8 cellular contexts compared by ENCODE assay signal in the genomic region with DNA sequence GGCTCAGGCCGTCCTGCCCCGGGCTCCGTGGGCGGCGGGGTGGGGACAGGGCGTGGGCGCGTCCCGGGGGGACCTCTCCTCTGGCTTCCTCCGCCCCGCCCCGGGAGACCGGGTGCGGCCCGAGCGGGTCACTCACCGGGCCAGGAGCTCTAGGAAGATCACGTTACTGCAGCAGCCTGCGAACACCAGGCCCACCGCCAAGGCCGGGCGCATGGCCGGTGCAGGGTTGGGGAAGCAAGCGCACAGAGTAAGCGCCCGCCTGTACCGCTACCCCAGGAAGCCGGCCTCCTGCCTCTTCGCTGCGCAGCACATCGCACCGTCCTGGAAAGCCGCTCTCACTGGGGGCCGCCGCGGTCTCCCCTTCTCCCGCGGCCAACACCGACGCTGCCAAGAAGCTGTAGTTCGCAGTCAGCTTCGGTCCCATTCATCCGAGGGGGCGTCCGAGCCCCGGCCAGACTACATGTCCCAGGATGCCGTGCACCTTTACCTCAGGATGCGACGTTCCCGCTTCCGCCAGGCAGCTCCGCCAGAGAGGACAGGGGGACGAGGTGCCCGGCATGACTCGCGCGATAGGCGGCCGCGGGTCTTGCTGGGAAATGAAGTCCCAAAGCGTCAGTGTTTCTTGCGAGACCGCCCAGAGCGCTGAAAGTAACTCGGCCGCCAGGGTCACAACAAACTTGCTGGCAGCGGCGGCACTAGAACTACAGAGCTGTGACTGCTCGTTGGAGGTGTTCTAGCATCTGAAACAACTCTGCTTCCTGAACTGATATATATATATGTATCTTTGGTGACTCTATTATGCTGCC. TPM values are rescaled to one million over a fixed set of nuclear protein-coding genes. Genes with fewer than 3 reads are reported as not detected.
DNase-seq lines count a peak whose midpoint lies in the region; ATAC-seq, FAIRE-seq and TF ChIP-seq lines count a peak whose summit lies in the region.

A gene with protein sequence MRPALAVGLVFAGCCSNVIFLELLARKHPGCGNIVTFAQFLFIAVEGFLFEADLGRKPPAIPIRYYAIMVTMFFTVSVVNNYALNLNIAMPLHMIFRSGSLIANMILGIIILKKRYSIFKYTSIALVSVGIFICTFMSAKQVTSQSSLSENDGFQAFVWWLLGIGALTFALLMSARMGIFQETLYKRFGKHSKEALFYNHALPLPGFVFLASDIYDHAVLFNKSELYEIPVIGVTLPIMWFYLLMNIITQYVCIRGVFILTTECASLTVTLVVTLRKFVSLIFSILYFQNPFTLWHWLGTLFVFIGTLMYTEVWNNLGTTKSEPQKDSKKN (minus strand): TSS at position 392 of the 806 bp plus-strand sequence. CDS start 179 bp downstream, at position 213.

- in situ Hi-C loops in HepG2 (cut with HindIII; ENCODE audit: extremely low pct_ligation_motif_present, low pct_unique_long_range_greater_than_20kb): no loop called here

- H3K79me2 ChIP-seq in HepG2 (ENCODE audit: insufficient read depth, low read length): peaks cover 2% of the 10 kb centered on the region

- H3K9me3 ChIP-seq in CD4-positive, CD25-positive, alpha-beta regulatory T cell (ENCODE audit: control insufficient read depth in 2 of 2, low read length in 2 of 2): no peaks in the 10 kb centered on the region
- no peaks in the 10 kb centered on the region for H3K9me3 ChIP-seq in HepG2 (ENCODE audit: low read length)

- peak; percentile 91 to 98 (median 93) for DNase-seq in CD4-positive, CD25-positive, alpha-beta regulatory T cell
- DNase-seq in NCI-H774 (lab: John Stamatoyannopoulos, UW): peak; percentile 95
- DNase-seq in activated CD4-positive, alpha-beta T cell treated with anti-CD3 and anti-CD28 coated beads, Interleukin-2, amount 50 U/mL, for 4 hours: peak; percentile 94 to 95
- peak; percentile 92 to 98 for DNase-seq in dermis microvascular lymphatic vessel endothelial cell (ENCODE audit: low read depth in 2 of 2)
- peak; percentile 96 for DNase-seq in HepG2 (ENCODE audit: low spot score)
- peak; percentile 93 for DNase-seq in stimulated activated CD4-positive, alpha-beta T cell treated with anti-CD3 and anti-CD28 coated beads, Interleukin-4, amount 100 ng/mL, for 1 hour

- H3K27ac Mint-ChIP-seq in CD4-positive, CD25-positive, alpha-beta regulatory T cell: peak within 1 kb of the TSS; percentile 73 to 88 (median 88)

- POLR2A ChIA-PET in HepG2 (lab: Yijun Ruan, JAX): interaction anchor here (0.9 to 1.6 kb wide), 10 partner anchors 14 to 116 kb away, joined by 3 to 13 read pairs (median 4); no protein-coding TSS in a partner anchor

- FAIRE-seq in HepG2 (lab: Jason Lieb, UNC): peak; percentile 92

- no peaks in the 10 kb centered on the region; the same call in 1 of the 2 replicates for H4K20me1 ChIP-seq in HepG2 (ENCODE audit: insufficient read depth, low read length)

- H3K4me2 ChIP-seq in HepG2 (ENCODE audit: low read depth, low read length): peak within 1 kb of the TSS; percentile 86

- WGBS in HepG2 (ENCODE audit: low lambda C conversion rate): 0% methylated on average over 7 of the region's 69 CpGs

- peaks cover 16% of the 10 kb centered on the region for H3K4me1 ChIP-seq in CD4-positive, CD25-positive, alpha-beta regulatory T cell (ENCODE audit: control insufficient read depth, insufficient read depth, low read length, poor library complexity, severe bottlenecking)
- peaks cover 21% of the 10 kb centered on the region for H3K4me1 ChIP-seq in HepG2 (ENCODE audit: insufficient read depth, low read length)

- intact Hi-C loops in HepG2 (cut with micrococcal nuclease; ENCODE audit: unreplicated experiment): loop anchor here (1.0 to 5.0 kb wide), 3 partner anchors 23 to 52 kb away; no protein-coding TSS in a partner anchor

- H3K27me3 ChIP-seq in CD4-positive, CD25-positive, alpha-beta regulatory T cell (ENCODE audit: control insufficient read depth, insufficient read depth, low read length): peaks cover 2% of the 10 kb centered on the region
- H3K27me3 ChIP-seq in HepG2 (ENCODE audit: control insufficient read depth in 1 of 2, insufficient read depth in 2 of 2, low read length in 2 of 2): peaks cover 0 to 15% of the 10 kb centered on the region in 2 experiments; a peak in 2 of 5 replicates

- TF ChIP-seq RAD21 in HepG2 (CRISPR knock-in tag; IDR thresholded peaks at IDR 0.05): peak; percentile 50; the same call in 1 of the 2 replicates

- peaks cover 11 to 26% (median 19%) of the 10 kb centered on the region in 4 donors for H3K4me1 Mint-ChIP-seq in CD4-positive, CD25-positive, alpha-beta regulatory T cell

- peaks cover 0 to 3% (median 0%) of the 10 kb centered on the region in 7 donors for H3K9me3 Mint-ChIP-seq in CD4-positive, CD25-positive, alpha-beta regulatory T cell

- peak within 1 kb of the TSS; percentile 79 for H3K9ac ChIP-seq in HepG2 (ENCODE audit: insufficient read depth, low read depth, low read length)

- CTCF ChIA-PET in HepG2 (lab: Yijun Ruan, JAX; ENCODE audit: low intra/inter-chr PET ratio, low total read pairs): no interaction called here

- TF ChIP-seq CTCF in HepG2 (CRISPR knock-in tag; IDR thresholded peaks at IDR 0.05): peak; percentile 41; the same call in 1 of the 2 replicates

- ATAC-seq in CD4-positive, CD25-positive, alpha-beta regulatory T cell (ENCODE audit: low read depth in 2 of 2): peak; percentile 99
- ATAC-seq in GM19395 (IDR thresholded peaks at IDR 0.05; ENCODE audit: unreplicated experiment) (peak; percentile 99), HG03565 (IDR thresholded peaks at IDR 0.05; ENCODE audit: unreplicated experiment) (peak; percentile 98), HepG2 (peak; percentile 99)

- peak within 1 kb of the TSS; percentile 94 for H2AFZ ChIP-seq in HepG2 (ENCODE audit: low read length)

- H3K4me3 ChIP-seq in CD4-positive, CD25-positive, alpha-beta regulatory T cell (ENCODE audit: low read depth, low read length): peak within 1 kb of the TSS; percentile 79
- peak within 1 kb of the TSS; percentile 77 to 91 (median 87) for H3K4me3 ChIP-seq in HepG2 (replicated peaks in 1 of 3; ENCODE audit: insufficient read depth in 1 of 3, low read depth in 2 of 3, low read length in 3 of 3)

- H3K36me3 ChIP-seq in CD4-positive, CD25-positive, alpha-beta regulatory T cell (ENCODE audit: control insufficient read depth, insufficient read depth, low read length): no peaks in the 10 kb centered on the region
- no peaks in the 10 kb centered on the region for H3K36me3 ChIP-seq in HepG2 (replicated peaks in 1 of 2; ENCODE audit: control insufficient read depth in 1 of 2, insufficient read depth in 2 of 2, low read length in 2 of 2)

- H3K36me3 Mint-ChIP-seq in CD4-positive, CD25-positive, alpha-beta regulatory T cell: peaks cover 5% of the 10 kb centered on the region

- H3K4me3 Mint-ChIP-seq in CD4-positive, CD25-positive, alpha-beta regulatory T cell: peak within 1 kb of the TSS; percentile 89 to 98 (median 95)

- peaks cover 5% of the 10 kb centered on the region for H3K27me3 Mint-ChIP-seq in CD4-positive, CD25-positive, alpha-beta regulatory T cell

- BruUV-seq in HepG2 (replicated peaks; lab: Mats Ljungman, UMichigan): no TSS peak

- TF ChIP-seq EP300 in HepG2 (IDR thresholded peaks at IDR 0.05; ENCODE audit: low read depth in 2 of 2, low read length in 2 of 2) (0 out of 4 replicates have a peak, but pooled peaks of 1 of the 2 experiments have one; percentile 4), HepG2 (CRISPR knock-in tag; IDR thresholded peaks at IDR 0.05; ENCODE audit: borderline replicate concordance) (0 out of 2 replicates have a peak, but pooled peaks have one; percentile 10)

- peak within 1 kb of the TSS; percentile 53 for H3K27ac ChIP-seq in CD4-positive, CD25-positive, alpha-beta regulatory T cell (ENCODE audit: insufficient read depth, low read length, poor library complexity, severe bottlenecking)
- peak within 1 kb of the TSS; percentile 81 for H3K27ac ChIP-seq in HepG2 (ENCODE audit: extremely low read length, insufficient read depth, low read length)

- TF ChIP-seq POLR2A in HepG2 (IDR thresholded peaks at IDR 0.05; ENCODE audit: insufficient read depth in 1 of 2, low read depth in 2 of 2, low read length in 2 of 2): peak; percentile 63 to 68; a peak in 3 of 4 replicates

RNA-seq across cellular contexts. Expression of the gene that starts here (rescaled TPM):
- 10.7 TPM for total RNA-seq in CD4-positive, CD25-positive, alpha-beta regulatory T cell
- 10 to 100 TPM; 14.7 to 20.5 (median 17.6) TPM for polyA plus RNA-seq in CD4-positive, CD25-positive, alpha-beta regulatory T cell
- total RNA-seq in dermis microvascular lymphatic vessel endothelial cell (10.8 and 16.1 TPM in 2 replicates), HepG2 (2016; rRNA removed; fragmentation: Illumina TruSeq; extraction: Trizol) (10.8 and 17.1 TPM in 2 replicates)
- total RNA-seq in HepG2 (2016; cell fraction: cytosol; rRNA removed; fragmentation: Illumina TruSeq; extraction: Trizol; ENCODE audit: low read depth): 1.7 and 2.6 TPM in 2 replicates
- 10.6 and 17.5 TPM in 2 replicates for total RNA-seq in HepG2 (2016; cell fraction: insoluble cytoplasmic fraction; rRNA removed; fragmentation: Illumina TruSeq; extraction: Trizol)
- 6.0 and 6.2 TPM in 2 replicates for total RNA-seq in HepG2 (2016; cell fraction: membrane; rRNA removed; fragmentation: Illumina TruSeq; extraction: Trizol)
- 20.5 and 23.5 TPM in 2 replicates for total RNA-seq in HepG2 (2016; cell fraction: nucleus; rRNA removed; fragmentation: Illumina TruSeq; extraction: Trizol)
- 13.2 and 17.8 TPM in 2 replicates for polyA plus RNA-seq in HepG2 (2011; rRNA removed)
- polyA plus RNA-seq in HepG2 (2011; cell fraction: cytosol; rRNA removed): 9.1 and 10.5 TPM in 2 replicates
- 17.4 and 25.2 TPM in 2 replicates for polyA plus RNA-seq in HepG2 (2011; cell fraction: nucleus; rRNA removed)
- 8.8 and 9.4 TPM in 2 replicates for polyA plus RNA-seq in HepG2 (2012)
- polyA plus RNA-seq in HepG2 (2016; cell fraction: cytosol; fragmentation: Illumina TruSeq; extraction: Trizol; ENCODE audit: low read depth): 2.2 and 3.0 TPM in 2 replicates
- polyA plus RNA-seq in HepG2 (2016; cell fraction: insoluble cytoplasmic fraction; fragmentation: Illumina TruSeq; extraction: Trizol; ENCODE audit: low read depth): 9.1 and 9.9 TPM in 2 replicates
- polyA plus RNA-seq in HepG2 (2016; cell fraction: membrane; fragmentation: Illumina TruSeq; extraction: Trizol; ENCODE audit: low read depth): 3.4 and 3.9 TPM in 2 replicates
- polyA plus RNA-seq in HepG2 (2016; cell fraction: nucleus; fragmentation: Illumina TruSeq; extraction: Trizol; ENCODE audit: insufficient read depth, low read depth): 40.7 and 42.9 TPM in 2 replicates
- polyA minus RNA-seq in HepG2 (2011; rRNA and poly(A)+ RNA removed; ENCODE audit: low replicate concordance): 30.7 and 61.9 TPM in 2 replicates
- polyA minus RNA-seq in HepG2 (2011; cell fraction: cytosol; rRNA and poly(A)+ RNA removed): 8.2 and 14.1 TPM in 2 replicates
- 18.3 and 24.1 TPM in 2 replicates for polyA minus RNA-seq in HepG2 (2011; cell fraction: nucleus; rRNA and poly(A)+ RNA removed)

Comparison
In these comparisons a context has a peak if more than half of its experiments do, and no peak if none do; other contexts are left out.
1. Peak in every context shown above with its lines: DNase-seq, ATAC-seq, H3K4me3 ChIP-seq and H3K27ac ChIP-seq.